In genomic region chrX:49910344-49910743, GRCh38 we compare ENCODE assay signal across 13 cellular contexts. TPM values are rescaled to one million over a fixed set of nuclear protein-coding genes. Genes with fewer than 3 reads are reported as not detected.
DNase-seq lines count a peak whose midpoint lies in the region; ATAC-seq, FAIRE-seq and TF ChIP-seq lines count a peak whose summit lies in the region.
"Had no signal": no experiment of that assay in that cellular context is flagged by ENCODE, and none has a peak within 500 bp of the region (broad histone marks: within the 10 kb centered on the region; RNA-seq: fewer than 3 reads in every experiment).

No MANE protein-coding gene starts in this region.

- peaks cover 0 to 1% (median 0%) of the 10 kb centered on the region in 7 donors for H3K9me3 Mint-ChIP-seq in CD4-positive, CD25-positive, alpha-beta regulatory T cell
- H3K9me3 Mint-ChIP-seq in T-cell, result no peaks in the 10 kb centered on the region
- H3K9me3 Mint-ChIP-seq: CD4-positive, alpha-beta memory T cell had no signal

- DNase-seq in CD4-positive, CD25-positive, alpha-beta regulatory T cell, result peak in 1 of 3 donors; percentile 23
- DNase-seq in MV-4-11 (lab: John Stamatoyannopoulos, UW) (peak; percentile 9), T-cell (peak in 1 of 34 experiments; percentile 2), RCC 7860 (ENCODE audit: low spot score) (no peak), hypothalamus (lab: John Stamatoyannopoulos, UW) (no peak), ecto neural progenitor cell (ENCODE audit: low spot score) (no peak), colonic mucosa (no peak)
- DNase-seq: Peyer's patch had no signal

- H3K4me1 Mint-ChIP-seq in CD4-positive, CD25-positive, alpha-beta regulatory T cell, result peaks cover 4 to 9% (median 8%) of the 10 kb centered on the region in 4 donors
- H3K4me1 Mint-ChIP-seq in T-cell, result peaks cover 10 to 19% (median 12%) of the 10 kb centered on the region in 3 donors
- H3K4me1 Mint-ChIP-seq: neural progenitor cell had no signal

- no peak overlapping the region for H3K4me3 ChIP-seq in CD4-positive, CD25-positive, alpha-beta regulatory T cell (ENCODE audit: low read depth, low read length)
- H3K4me3 ChIP-seq in colonic mucosa, result no peak overlapping the region
- H3K4me3 ChIP-seq: neural progenitor cell, Peyer's patch had no signal

- no peaks in the 10 kb centered on the region for H3K36me3 ChIP-seq in CD4-positive, CD25-positive, alpha-beta regulatory T cell (ENCODE audit: control insufficient read depth, insufficient read depth, low read length)
- no peaks in the 10 kb centered on the region for H3K36me3 ChIP-seq in colonic mucosa
- H3K36me3 ChIP-seq: neural progenitor cell, Peyer's patch had no signal

- intact Hi-C loops in colonic mucosa (cut with DNase I), result loop anchor here (10.0 kb wide), 1 partner anchor 184 kb away; no protein-coding TSS in a partner anchor

- POLR2A ChIA-PET in T-cell (lab: Charles Lee), result no interaction called here

- H3K4me1 ChIP-seq in CD4-positive, CD25-positive, alpha-beta regulatory T cell (ENCODE audit: control insufficient read depth, insufficient read depth, low read length, poor library complexity, severe bottlenecking), result no peaks in the 10 kb centered on the region
- H3K4me1 ChIP-seq in colonic mucosa, result no peaks in the 10 kb centered on the region
- H3K4me1 ChIP-seq: neural progenitor cell, Peyer's patch had no signal

- peaks cover 6% of the 10 kb centered on the region for H3K27me3 Mint-ChIP-seq in CD4-positive, CD25-positive, alpha-beta regulatory T cell
- H3K27me3 Mint-ChIP-seq in T-cell, result peaks cover 0 to 16% of the 10 kb centered on the region in 2 donors
- H3K27me3 Mint-ChIP-seq: CD4-positive, alpha-beta memory T cell had no signal

- H3K9ac ChIP-seq in colonic mucosa (ENCODE audit: low read depth in 2 of 2, low read length in 2 of 2), result no peak overlapping the region
- H3K9ac ChIP-seq: neural progenitor cell had no signal

- CTCF ChIA-PET in T-cell (lab: Charles Lee), result interaction anchor here in 1 of 2 donors (0.6 kb wide), 1 partner anchor 1836 kb away, joined by 4 read pairs; no protein-coding TSS in a partner anchor

- no peak for FAIRE-seq in RCC 7860 (lab: Jason Lieb, UNC)
- FAIRE-seq: GM19239 had no signal

- H3K27ac ChIP-seq in CD4-positive, CD25-positive, alpha-beta regulatory T cell (ENCODE audit: insufficient read depth, low read length, poor library complexity, severe bottlenecking), result no peak overlapping the region
- H3K27ac ChIP-seq in colonic mucosa, result no peak overlapping the region
- H3K27ac ChIP-seq: HL-60, neural progenitor cell, Peyer's patch had no signal

- no peaks in the 10 kb centered on the region for H3K9me3 ChIP-seq in CD4-positive, CD25-positive, alpha-beta regulatory T cell (ENCODE audit: control insufficient read depth in 2 of 2, low read length in 2 of 2)
- no peaks in the 10 kb centered on the region for H3K9me3 ChIP-seq in colonic mucosa
- H3K9me3 ChIP-seq: Peyer's patch had no signal

- TF ChIP-seq CTCF in colonic mucosa (IDR thresholded peaks at IDR 0.05), result no peak

- ATAC-seq in CD4-positive, CD25-positive, alpha-beta regulatory T cell (ENCODE audit: low read depth in 2 of 2), result no peak
- ATAC-seq in GM18907 (IDR thresholded peaks at IDR 0.05; ENCODE audit: unreplicated experiment) (peak; percentile 71), T-cell (replicated peaks in 1 of 4) (peak in 2 of 4 experiments; percentile 42 to 52)

- H3K4me3 Mint-ChIP-seq in CD4-positive, CD25-positive, alpha-beta regulatory T cell, result no peak overlapping the region
- H3K4me3 Mint-ChIP-seq in T-cell, result no peak overlapping the region
- H3K4me3 Mint-ChIP-seq: CD4-positive, alpha-beta memory T cell; neural progenitor cell had no signal

- H3K36me3 Mint-ChIP-seq in CD4-positive, CD25-positive, alpha-beta regulatory T cell, result no peaks in the 10 kb centered on the region
- H3K36me3 Mint-ChIP-seq in T-cell, result no peaks in the 10 kb centered on the region
- H3K36me3 Mint-ChIP-seq: CD4-positive, alpha-beta memory T cell; neural progenitor cell had no signal

- H3K27me3 ChIP-seq in CD4-positive, CD25-positive, alpha-beta regulatory T cell (ENCODE audit: control insufficient read depth, insufficient read depth, low read length), result no peaks in the 10 kb centered on the region
- H3K27me3 ChIP-seq in colonic mucosa, result no peaks in the 10 kb centered on the region
- H3K27me3 ChIP-seq: neural progenitor cell, Peyer's patch had no signal

- H3K27ac Mint-ChIP-seq in CD4-positive, CD25-positive, alpha-beta regulatory T cell, result peak overlapping the region; percentile 6 to 14 (median 11)
- H3K27ac Mint-ChIP-seq in T-cell, result peak overlapping the region; percentile 12 to 77
- H3K27ac Mint-ChIP-seq: neural progenitor cell had no signal

RNA-seq across cellular contexts. Expression of gene CLCN5, which starts 12.1 kb away (rescaled TPM):
- 1.3 TPM for total RNA-seq in CD4-positive, CD25-positive, alpha-beta regulatory T cell
- polyA plus RNA-seq in CD4-positive, CD25-positive, alpha-beta regulatory T cell, result under 1 TPM; 0.05 to 0.99 (median 0.43) TPM
- total RNA-seq in T-cell (1 to 10 TPM; 1.4 to 2.3 (median 2.2) TPM), colonic mucosa (1 to 10 TPM; 9.7 to 10.0 TPM)

RNA-seq across cellular contexts. Expression of gene USP27X, which starts 31.1 kb away (rescaled TPM):
- total RNA-seq in CD4-positive, CD25-positive, alpha-beta regulatory T cell, result 2.2 TPM
- under 1 TPM; 0.21 to 0.79 (median 0.40) TPM for polyA plus RNA-seq in CD4-positive, CD25-positive, alpha-beta regulatory T cell
- total RNA-seq in T-cell, result 1 to 10 TPM; 2.9 to 5.3 (median 3.7) TPM
- total RNA-seq in colonic mucosa, result 1 to 10 TPM; 1.0 to 2.2 TPM
